Comparison of ENCODE assay signal across 13 cellular contexts in the genomic region with DNA sequence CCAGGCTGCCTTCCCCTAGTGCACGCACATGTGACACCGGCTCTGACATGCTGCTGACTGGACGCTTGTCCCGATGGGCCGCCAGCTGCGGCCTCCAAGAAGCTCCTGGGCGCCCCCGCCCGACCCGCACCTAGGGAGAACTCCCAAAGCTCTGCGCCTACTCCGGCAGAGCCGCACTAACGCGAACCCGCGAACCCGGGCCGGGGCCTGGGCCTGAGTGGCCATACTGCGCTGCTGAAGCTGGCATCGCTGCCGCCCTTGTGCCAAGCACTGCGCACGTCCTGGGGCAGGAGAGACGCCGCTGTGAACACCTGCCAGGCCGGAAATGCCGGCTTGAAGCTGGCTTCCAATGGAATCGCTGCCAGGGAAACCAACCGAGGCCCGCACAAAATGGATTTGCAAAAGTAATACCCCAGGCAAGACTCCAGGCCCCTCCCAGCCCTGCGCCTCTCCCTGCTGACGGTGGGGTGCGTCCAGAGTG.
DNase-seq lines count a peak whose midpoint lies in the region; ATAC-seq and TF ChIP-seq lines count a peak whose summit lies in the region.
"Had no signal": no experiment of that assay in that cellular context is flagged by ENCODE, and none has a peak within 500 bp of the region (broad histone marks: within the 10 kb centered on the region; RNA-seq: fewer than 3 reads in every experiment).

No MANE protein-coding gene starts in this region.

- TF ChIP-seq CTCF in A673 (conservative IDR thresholded peaks at IDR 0.05; ENCODE audit: low read depth, low read length) = no peak
- TF ChIP-seq CTCF in mucosa of descending colon (IDR thresholded peaks at IDR 0.05) = no peak
- no peak for TF ChIP-seq CTCF in RWPE1 (conservative IDR thresholded peaks at IDR 0.05; ENCODE audit: low read depth)

- POLR2A ChIA-PET in A673 (lab: Charles Lee; ENCODE audit: low non-redundant PET) (no interaction called here), RWPE1 (lab: Yijun Ruan, JAX; ENCODE audit: low non-redundant PET) (no interaction called here)

- H3K4me3 ChIP-seq in A673 (ENCODE audit: low read depth, low read length, poor library complexity, severe bottlenecking) (no peak overlapping the region), mucosa of descending colon (no peak overlapping the region)
- H3K4me3 ChIP-seq: PC-9 had no signal

- DNase-seq in A673 (ENCODE audit: low spot score) (peak; percentile 18), HuH-7.5 (ENCODE audit: low spot score) (peak; percentile 11), mucosa of descending colon (peak in 1 of 3 donors; percentile 9), RWPE1 (ENCODE audit: low spot score) (no peak)
- DNase-seq: activated T-cell treated with anti-CD3 and anti-CD28 coated beads, Interleukin-2, amount 50 U/mL, for 48 hours; CD4-positive, CD25-positive, alpha-beta regulatory T cell; NCI-H1105 had no signal

- CTCF ChIA-PET in A673 (lab: Charles Lee) = no interaction called here
- CTCF ChIA-PET in RWPE1 (lab: Yijun Ruan, JAX) = interaction anchor here (0.6 kb wide), 1 partner anchor 9 kb away, joined by 3 read pairs; no protein-coding TSS in a partner anchor

- H3K4me1 ChIP-seq in A673 (ENCODE audit: insufficient read depth, low read length, poor library complexity, severe bottlenecking) = no peaks in the 10 kb centered on the region
- H3K4me1 ChIP-seq in mucosa of descending colon (ENCODE audit: low read depth) = no peaks in the 10 kb centered on the region

- H3K27me3 ChIP-seq in A673 (replicated peaks; ENCODE audit: insufficient read depth, low read depth, low read length, poor library complexity) = no peaks in the 10 kb centered on the region

- no TSS peak for BruUV-seq in A673 (replicated peaks; lab: Mats Ljungman, UMichigan)

- H3K9me3 ChIP-seq in A673 (ENCODE audit: low read depth, low read length, poor library complexity, severe bottlenecking) (no peaks in the 10 kb centered on the region), mucosa of descending colon (no peaks in the 10 kb centered on the region)

- H3K36me3 ChIP-seq in A673 (ENCODE audit: insufficient read depth, low read length, poor library complexity, severe bottlenecking) (no peaks in the 10 kb centered on the region), mucosa of descending colon (ENCODE audit: low read depth) (no peaks in the 10 kb centered on the region)

- intact Hi-C loops in A673 (cut with micrococcal nuclease; ENCODE audit: unreplicated experiment) (no loop called here), mucosa of descending colon (cut with DNase I, micrococcal nuclease) (no loop called here)

- no peak overlapping the region for H3K27ac ChIP-seq in A673 (ENCODE audit: low read depth, low read length, poor library complexity, severe bottlenecking)
- H3K27ac ChIP-seq in RWPE1 = no peak overlapping the region
- H3K27ac ChIP-seq: PC-9, VCaP had no signal

- ATAC-seq in esophagus mucosa = peak; percentile 62
- peak; percentile 44 for ATAC-seq in mucosa of descending colon
- ATAC-seq in HG02884 (IDR thresholded peaks at IDR 0.05; ENCODE audit: unreplicated experiment) = no peak
- ATAC-seq in GM21576 (IDR thresholded peaks at IDR 0.05; ENCODE audit: unreplicated experiment) = no peak
- no peak for ATAC-seq in HG02981 (IDR thresholded peaks at IDR 0.05; ENCODE audit: unreplicated experiment)

Comparison
In these comparisons a context has a peak if more than half of its experiments do, and no peak if none do; other contexts are left out.
1. ATAC-seq: peak in esophagus mucosa (single experiment) and mucosa of descending colon (single experiment); none in HG02884 (single experiment), GM21576 (single experiment) and HG02981 (single experiment).